Comparison of ENCODE assay signal across 8 cellular contexts in the genomic region with DNA sequence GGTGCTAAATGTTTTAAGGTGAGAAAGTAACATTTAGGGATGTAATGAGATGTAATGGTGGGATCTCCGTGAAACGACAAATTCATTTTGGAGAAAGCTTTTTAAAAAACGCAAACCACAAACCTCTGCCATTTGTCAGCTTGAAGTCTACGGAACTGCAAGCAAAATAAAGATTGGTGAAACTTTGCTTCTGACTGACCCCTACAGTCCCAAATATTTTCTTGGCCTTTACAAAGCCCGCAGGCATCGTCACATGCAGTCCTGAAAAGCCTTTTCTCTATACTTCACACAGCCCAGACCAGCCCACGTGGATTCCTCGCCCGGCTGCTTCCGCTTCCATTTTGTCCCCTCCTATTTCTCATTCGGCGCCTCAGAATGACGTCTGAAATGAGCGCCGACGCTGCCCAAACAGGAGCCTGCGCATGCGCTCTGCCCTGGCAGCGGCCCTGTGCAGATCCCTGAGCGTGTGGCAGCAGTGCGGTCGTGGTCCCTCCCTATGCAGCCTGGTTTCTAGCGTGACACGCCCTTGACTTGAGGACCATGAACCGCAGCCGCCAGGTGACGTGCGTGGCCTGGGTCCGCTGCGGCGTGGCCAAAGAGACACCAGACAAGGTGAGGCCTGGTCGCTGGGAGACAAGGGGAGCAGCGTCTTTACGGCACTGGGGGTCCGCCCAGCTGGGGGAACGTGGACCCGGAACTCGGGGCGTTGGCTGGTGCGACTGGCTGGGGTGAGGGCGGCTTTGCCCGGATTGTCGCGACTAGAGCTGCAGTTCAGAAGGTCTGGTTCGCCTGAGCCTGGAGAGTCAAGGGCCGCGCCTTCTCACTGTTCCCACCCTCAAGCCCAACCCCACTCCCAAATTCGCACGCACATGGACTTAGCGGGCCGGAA. TPM values are rescaled to one million over a fixed set of nuclear protein-coding genes. Genes with fewer than 3 reads are reported as not detected.
DNase-seq lines count a peak whose midpoint lies in the region; ATAC-seq and TF ChIP-seq lines count a peak whose summit lies in the region.

Gene PWP1, plus strand, starts transcription at position 440 of the 889 bp plus-strand sequence. Its CDS starts 101 bp downstream, at position 541.

- peak within 1 kb of the TSS; percentile 90 for H3K4me3 ChIP-seq in LNCaP clone FGC (ENCODE audit: low read depth, low read length)
- peak within 1 kb of the TSS; percentile 93 to 100 (median 97) for H3K4me3 ChIP-seq in fibroblast of lung (replicated peaks in 1 of 4; ENCODE audit: control extremely low read depth in 1 of 4, insufficient read depth in 1 of 4, low read depth in 3 of 4, low read length in 4 of 4)
- peak within 1 kb of the TSS; percentile 78 for H3K4me3 ChIP-seq in naive thymus-derived CD4-positive, alpha-beta T cell (ENCODE audit: low read length)

- DNase-seq in EH (ENCODE audit: low read depth) (peak; percentile 95), GOT3 (lab: John Stamatoyannopoulos, UW) (peak; percentile 65), LNCaP clone FGC (ENCODE audit: low read depth) (peak; percentile 91), RPMI8226 (peak; percentile 98), fibroblast of lung (ENCODE audit: low read depth in 2 of 2) (peak; percentile 94 to 95)
- DNase-seq in activated T-helper 1 cell treated with anti-CD3 and anti-CD28 coated beads, Interleukin-2, amount 50 U/mL, for 16 hours (ENCODE audit: low read depth in 1 of 2, low spot score in 1 of 2): peak; percentile 88 to 94
- peak; percentile 93 to 97 (median 95) for DNase-seq in naive thymus-derived CD4-positive, alpha-beta T cell

- no peaks in the 10 kb centered on the region for H4K20me1 ChIP-seq in fibroblast of lung (ENCODE audit: control insufficient read depth, extremely low read depth, insufficient read depth, low read length)

- peaks cover 0 to 3% (median 0%) of the 10 kb centered on the region in 5 donors for H3K27me3 Mint-ChIP-seq in naive thymus-derived CD4-positive, alpha-beta T cell
- no peaks in the 10 kb centered on the region for H3K27me3 Mint-ChIP-seq in stimulated activated memory B cell treated with anti-CD40 and anti-IgM and Interleukin-4, amounts not matched to agents 10 μg/mL and 1 μg/mL and 100 μg/mL, for 72 hours

- peak within 1 kb of the TSS; percentile 94 for H3K4me2 ChIP-seq in fibroblast of lung (ENCODE audit: extremely low read depth, insufficient read depth, low read length)

- H3K79me2 ChIP-seq in fibroblast of lung (ENCODE audit: control insufficient read depth, insufficient read depth, low read length): peaks cover 27% of the 10 kb centered on the region

- peaks cover 6% of the 10 kb centered on the region for H3K4me1 ChIP-seq in fibroblast of lung (ENCODE audit: control insufficient read depth, extremely low read depth, insufficient read depth, low read length)
- peaks cover 12 to 19% of the 10 kb centered on the region in 2 donors for H3K4me1 ChIP-seq in naive thymus-derived CD4-positive, alpha-beta T cell (ENCODE audit: control insufficient read depth in 2 of 2, insufficient read depth in 2 of 2, low read length in 2 of 2)

- CTCF ChIA-PET in naive thymus-derived CD4-positive, alpha-beta T cell (lab: Charles Lee): interaction anchor here (1.0 kb wide), 2 partner anchors 9 to 932 kb away, joined by 3 read pairs; no protein-coding TSS in a partner anchor

- peak within 1 kb of the TSS; percentile 95 for H3K27ac ChIP-seq in fibroblast of lung (ENCODE audit: insufficient read depth, low read length)
- H3K27ac ChIP-seq in naive thymus-derived CD4-positive, alpha-beta T cell (ENCODE audit: low read depth, low read length): peak within 1 kb of the TSS; percentile 88

- TF ChIP-seq CTCF in LNCaP clone FGC (IDR thresholded peaks at IDR 0.05; ENCODE audit: control insufficient read depth, extremely low read depth, insufficient read depth): no peak
- TF ChIP-seq CTCF in fibroblast of lung (conservative IDR thresholded peaks at IDR 0.05 in 1 of 2, IDR thresholded peaks at IDR 0.05 in 1 of 2; ENCODE audit: low read depth in 1 of 2, low read length in 2 of 2): no peak

- no peaks in the 10 kb centered on the region for H3K27me3 ChIP-seq in fibroblast of lung (ENCODE audit: control insufficient read depth, insufficient read depth, low read length)
- H3K27me3 ChIP-seq in naive thymus-derived CD4-positive, alpha-beta T cell (ENCODE audit: control insufficient read depth in 2 of 2, insufficient read depth in 2 of 2, low read length in 2 of 2): no peaks in the 10 kb centered on the region

- peaks cover 12 to 26% (median 17%) of the 10 kb centered on the region in 5 donors for H3K36me3 Mint-ChIP-seq in naive thymus-derived CD4-positive, alpha-beta T cell
- peaks cover 27% of the 10 kb centered on the region for H3K36me3 Mint-ChIP-seq in stimulated activated memory B cell treated with anti-CD40 and anti-IgM and Interleukin-4, amounts not matched to agents 10 μg/mL and 1 μg/mL and 100 μg/mL, for 72 hours

- H3K27ac Mint-ChIP-seq in naive thymus-derived CD4-positive, alpha-beta T cell: peak within 1 kb of the TSS; percentile 90 to 99 (median 97)
- peak within 1 kb of the TSS; percentile 97 for H3K27ac Mint-ChIP-seq in stimulated activated memory B cell treated with anti-CD40 and anti-IgM and Interleukin-4, amounts not matched to agents 10 μg/mL and 1 μg/mL and 100 μg/mL, for 72 hours

- peak within 1 kb of the TSS; percentile 98 for H2AFZ ChIP-seq in fibroblast of lung (ENCODE audit: low read length)

- ATAC-seq in naive thymus-derived CD4-positive, alpha-beta T cell: peak; percentile 93
- ATAC-seq in stimulated activated memory B cell treated with anti-CD40 and anti-IgM and Interleukin-4, amounts not matched to agents 10 μg/mL and 1 μg/mL and 100 μg/mL, for 72 hours: peak; percentile 96

- H3K36me3 ChIP-seq in fibroblast of lung (ENCODE audit: control insufficient read depth, insufficient read depth, low read length): peaks cover 6% of the 10 kb centered on the region
- peaks cover 4 to 31% (median 5%) of the 10 kb centered on the region in 3 experiments for H3K36me3 ChIP-seq in naive thymus-derived CD4-positive, alpha-beta T cell (ENCODE audit: control insufficient read depth in 2 of 3, insufficient read depth in 3 of 3, low read length in 3 of 3)

- intact Hi-C loops in naive thymus-derived CD4-positive, alpha-beta T cell (cut with micrococcal nuclease): loop anchor here (1.0 to 10.0 kb wide), 17 partner anchors 9 to 1413 kb away; partner anchors contain the start of genes CRY1 (in 2 of the 2), FICD (in 2 of the 2), PRDM4 (in 2 of the 2) and SART3 (in 2 of the 2)

- POLR2A ChIA-PET in naive thymus-derived CD4-positive, alpha-beta T cell (lab: Charles Lee): interaction anchor here (0.6 to 2.1 kb wide), 3 partner anchors 38 to 1358 kb away, joined by 3 to 7 read pairs (median 3); partner anchors contain the start of gene PRDM4

- peaks cover 0 to 4% (median 0%) of the 10 kb centered on the region in 11 donors for H3K9me3 Mint-ChIP-seq in naive thymus-derived CD4-positive, alpha-beta T cell
- H3K9me3 Mint-ChIP-seq in stimulated activated memory B cell treated with anti-CD40 and anti-IgM and Interleukin-4, amounts not matched to agents 10 μg/mL and 1 μg/mL and 100 μg/mL, for 72 hours: no peaks in the 10 kb centered on the region

- H3K4me1 Mint-ChIP-seq in naive thymus-derived CD4-positive, alpha-beta T cell: peaks cover 23 to 40% (median 35%) of the 10 kb centered on the region in 7 donors
- peaks cover 28% of the 10 kb centered on the region for H3K4me1 Mint-ChIP-seq in stimulated activated memory B cell treated with anti-CD40 and anti-IgM and Interleukin-4, amounts not matched to agents 10 μg/mL and 1 μg/mL and 100 μg/mL, for 72 hours

- H3K9me3 ChIP-seq in fibroblast of lung (ENCODE audit: control insufficient read depth, insufficient read depth, low read depth, low read length): no peaks in the 10 kb centered on the region
- no peaks in the 10 kb centered on the region for H3K9me3 ChIP-seq in naive thymus-derived CD4-positive, alpha-beta T cell (ENCODE audit: control insufficient read depth in 2 of 3, low read length in 3 of 3)

- peak within 1 kb of the TSS; percentile 97 for H3K9ac ChIP-seq in fibroblast of lung (ENCODE audit: insufficient read depth, low read length)

- peak within 1 kb of the TSS; percentile 90 to 99 (median 95) for H3K4me3 Mint-ChIP-seq in naive thymus-derived CD4-positive, alpha-beta T cell
- peak within 1 kb of the TSS; percentile 96 for H3K4me3 Mint-ChIP-seq in stimulated activated memory B cell treated with anti-CD40 and anti-IgM and Interleukin-4, amounts not matched to agents 10 μg/mL and 1 μg/mL and 100 μg/mL, for 72 hours

RNA-seq across cellular contexts. Expression of gene PWP1, which starts in this region (rescaled TPM):
- total RNA-seq in fibroblast of lung: 42.3 and 51.1 TPM in 2 replicates
- 218 and 237 TPM in 2 replicates for polyA plus RNA-seq in fibroblast of lung
- 71.5 and 73.0 TPM in 2 replicates for polyA plus RNA-seq in fibroblast of lung (2012)
- 11.0 and 15.2 TPM in 2 replicates for polyA minus RNA-seq in fibroblast of lung (ENCODE audit: low replicate concordance)
- 10 to 100 TPM; 20.9 to 42.5 (median 25.7) TPM for total RNA-seq in naive thymus-derived CD4-positive, alpha-beta T cell
- 10 to 100 TPM; 63.1 to 65.3 TPM for polyA plus RNA-seq in naive thymus-derived CD4-positive, alpha-beta T cell

Comparison
In these comparisons a context has a peak if more than half of its experiments do, and no peak if none do; other contexts are left out.
1. Peak in every context shown above with its lines: DNase-seq, ATAC-seq, H3K4me3 ChIP-seq and H3K27ac ChIP-seq.